ENCODE assay signal across 9 cellular contexts in genomic region chr3:31132132-31132769, GRCh38.
DNase-seq lines count a peak whose midpoint lies in the region; ATAC-seq and TF ChIP-seq lines count a peak whose summit lies in the region.
"Had no signal": no experiment of that assay in that cellular context is flagged by ENCODE, and none has a peak within 500 bp of the region (broad histone marks: within the 10 kb centered on the region; RNA-seq: fewer than 3 reads in every experiment).

No MANE protein-coding gene starts in this region.

- H3K27me3 Mint-ChIP-seq in T-helper 17 cell: no peaks in the 10 kb centered on the region

- no peaks in the 10 kb centered on the region for H3K4me1 Mint-ChIP-seq in T-helper 17 cell

- H3K4me1 ChIP-seq in right cardiac atrium (ENCODE audit: control insufficient read depth, insufficient read depth, low read length) (no peaks in the 10 kb centered on the region), thyroid gland (no peaks in the 10 kb centered on the region)

- H3K9me3 ChIP-seq in T-helper 17 cell (ENCODE audit: control insufficient read depth, low read length, poor library complexity, severe bottlenecking) (no peaks in the 10 kb centered on the region), right cardiac atrium (ENCODE audit: control insufficient read depth, low read length) (no peaks in the 10 kb centered on the region), thyroid gland (no peaks in the 10 kb centered on the region)
- H3K9me3 ChIP-seq: neutrophil had no signal

- H3K27ac ChIP-seq in right cardiac atrium (ENCODE audit: low read length) (no peak overlapping the region), thyroid gland (no peak overlapping the region)
- H3K27ac ChIP-seq: neutrophil had no signal

- 76% methylated on average over 2 of the region's 2 CpGs for WGBS in right cardiac atrium
- 71 to 74% methylated on average over 2 of the region's 2 CpGs for WGBS in thyroid gland, 2 donors

- intact Hi-C loops in right cardiac atrium (cut with DNase I): loop anchor here (5.0 kb wide), 2 partner anchors 360 to 365 kb away; no protein-coding TSS in a partner anchor
- intact Hi-C loops in thyroid gland (cut with DNase I): loop anchor here (5.0 kb wide), 1 partner anchor 365 kb away; no protein-coding TSS in a partner anchor

- H3K36me3 Mint-ChIP-seq in T-helper 17 cell (ENCODE audit: low read depth): no peaks in the 10 kb centered on the region

- H3K27ac Mint-ChIP-seq in T-helper 17 cell: no peak overlapping the region

- H3K36me3 ChIP-seq in thyroid gland: no peaks in the 10 kb centered on the region
- H3K36me3 ChIP-seq: neutrophil had no signal

- ATAC-seq in GM18502 (IDR thresholded peaks at IDR 0.05; ENCODE audit: poor library complexity, unreplicated experiment) (peak; percentile 73), HG03378 (IDR thresholded peaks at IDR 0.05; ENCODE audit: unreplicated experiment) (peak; percentile 64), T-helper 17 cell (peak; percentile 47), right cardiac atrium (peak; percentile 48 to 59)

- no peak overlapping the region for H3K4me3 ChIP-seq in right cardiac atrium (ENCODE audit: low read length)
- H3K4me3 ChIP-seq in thyroid gland (replicated peaks in 1 of 3): no peak overlapping the region

- peak; percentile 14 to 15 for DNase-seq in AML-193 (lab: John Stamatoyannopoulos, UW)
- no peak for DNase-seq in T-helper 17 cell
- no peak for DNase-seq in right cardiac atrium
- DNase-seq in thyroid gland: no peak
- DNase-seq in DMS79 treated with DMSO at 0.1 percent for 48 hours (lab: John Stamatoyannopoulos, UW): no peak
- no peak for DNase-seq in NCI-H2196 (lab: John Stamatoyannopoulos, UW; ENCODE audit: unreplicated experiment)

- H3K4me3 Mint-ChIP-seq in T-helper 17 cell: no peak overlapping the region

- TF ChIP-seq CTCF in thyroid gland (IDR thresholded peaks at IDR 0.05): peak in 5 of 6 experiments; percentile 37 to 89 (median 67)

- H3K27me3 ChIP-seq in right cardiac atrium (ENCODE audit: control insufficient read depth, insufficient read depth) (no peaks in the 10 kb centered on the region), thyroid gland (no peaks in the 10 kb centered on the region)
- H3K27me3 ChIP-seq: neutrophil had no signal

- no peak for TF ChIP-seq POLR2A in thyroid gland (IDR thresholded peaks at IDR 0.05)

Comparison
In these comparisons a context has a peak if more than half of its experiments do, and no peak if none do; other contexts are left out.
1. DNase-seq: peak in AML-193 (2 of 2); none in T-helper 17 cell (0 of 3), right cardiac atrium (0 of 3), thyroid gland (0 of 2), DMS79 treated with DMSO at 0.1 percent for 48 hours (single experiment) and NCI-H2196 (single experiment).
2. Peak in every context shown above with its lines, with median percentiles within 50 percentile points of each other: ATAC-seq.